In genomic region chr15:76818926-76819325, GRCh38 we compare ENCODE assay signal across 7 cellular contexts.
DNase-seq lines count a peak whose midpoint lies in the region; ATAC-seq and TF ChIP-seq lines count a peak whose summit lies in the region.
"Not testable (repeated sequence)": the region's sequence is repeated elsewhere in the genome, so short reads cannot be mapped to it uniquely, and the experiment has no call there.

No MANE protein-coding gene starts in this region.

- TF ChIP-seq CTCF in CD4-positive, alpha-beta T cell (IDR thresholded peaks at IDR 0.05): not testable (repeated sequence)

- peak overlapping the region; percentile 45 for H3K27ac Mint-ChIP-seq in CD4-positive, alpha-beta T cell
- peak overlapping the region in 6 of 8 donors; percentile 10 to 87 (median 74) for H3K27ac Mint-ChIP-seq in CD8-positive, alpha-beta memory T cell
- not testable (repeated sequence) for H3K27ac Mint-ChIP-seq in T-helper 1 cell treated with Interleukin-12 subunit alpha and Interleukin-12 subunit beta and Interleukin-4 antibody, amounts not matched to agents 30 μg/mL and 1 μg/mL, for 36 hours; activated CD4-positive, alpha-beta T cell treated with anti-CD3 and anti-CD28 coated beads, Interleukin-2, amount 10 ng/mL, durations not matched to agents 24 days and 14 days; activated T-helper 17 cell treated with anti-CD3 and anti-CD28 coated beads, Interleukin-2, amount 50 U/mL, for 72 hours; activated naive CD4-positive, alpha-beta T cell treated with anti-CD3 and anti-CD28 coated beads, Interleukin-2, amount 50 U/mL, for 24 hours
- H3K27ac Mint-ChIP-seq in central memory CD8-positive, alpha-beta T cell (ENCODE audit: low read depth): peak overlapping the region; percentile 57

- H3K4me1 Mint-ChIP-seq in CD4-positive, alpha-beta T cell (ENCODE audit: low read depth): peaks cover 45% of the 10 kb centered on the region
- H3K4me1 Mint-ChIP-seq in CD8-positive, alpha-beta memory T cell: peaks cover 39 to 48% (median 43%) of the 10 kb centered on the region in 3 donors
- H3K4me1 Mint-ChIP-seq in T-helper 1 cell treated with Interleukin-12 subunit alpha and Interleukin-12 subunit beta and Interleukin-4 antibody, amounts not matched to agents 30 μg/mL and 1 μg/mL, for 36 hours (ENCODE audit: low read depth): peaks cover 10% of the 10 kb centered on the region
- peaks cover 11% of the 10 kb centered on the region for H3K4me1 Mint-ChIP-seq in activated CD4-positive, alpha-beta T cell treated with anti-CD3 and anti-CD28 coated beads, Interleukin-2, amount 10 ng/mL, durations not matched to agents 24 days and 14 days
- peaks cover 18% of the 10 kb centered on the region for H3K4me1 Mint-ChIP-seq in activated T-helper 17 cell treated with anti-CD3 and anti-CD28 coated beads, Interleukin-2, amount 50 U/mL, for 72 hours
- peaks cover 44% of the 10 kb centered on the region for H3K4me1 Mint-ChIP-seq in activated naive CD4-positive, alpha-beta T cell treated with anti-CD3 and anti-CD28 coated beads, Interleukin-2, amount 50 U/mL, for 24 hours
- H3K4me1 Mint-ChIP-seq in central memory CD8-positive, alpha-beta T cell: peaks cover 32% of the 10 kb centered on the region

- H3K27ac ChIP-seq in CD4-positive, alpha-beta T cell (ENCODE audit: low read depth, low read length); CD8-positive, alpha-beta memory T cell (ENCODE audit: low read depth, low read length): not testable (repeated sequence)

- peak in 4 of 10 experiments; percentile 1 to 12 (median 2) for DNase-seq in CD4-positive, alpha-beta T cell
- peak in 2 of 5 donors; percentile 4 to 6 for DNase-seq in CD8-positive, alpha-beta memory T cell
- DNase-seq in activated CD4-positive, alpha-beta T cell treated with anti-CD3 and anti-CD28 coated beads, Interleukin-2, amount 10 ng/mL, durations not matched to agents 24 days and 14 days; central memory CD8-positive, alpha-beta T cell (ENCODE audit: low spot score in 2 of 2): not testable (repeated sequence)

- not testable (repeated sequence) for H3K9me3 Mint-ChIP-seq in CD4-positive, alpha-beta T cell; CD8-positive, alpha-beta memory T cell; T-helper 1 cell treated with Interleukin-12 subunit alpha and Interleukin-12 subunit beta and Interleukin-4 antibody, amounts not matched to agents 30 μg/mL and 1 μg/mL, for 36 hours; activated CD4-positive, alpha-beta T cell treated with anti-CD3 and anti-CD28 coated beads, Interleukin-2, amount 10 ng/mL, durations not matched to agents 24 days and 14 days; activated T-helper 17 cell treated with anti-CD3 and anti-CD28 coated beads, Interleukin-2, amount 50 U/mL, for 72 hours; activated naive CD4-positive, alpha-beta T cell treated with anti-CD3 and anti-CD28 coated beads, Interleukin-2, amount 50 U/mL, for 24 hours; central memory CD8-positive, alpha-beta T cell

- intact Hi-C loops in CD4-positive, alpha-beta T cell (cut with DNase I, micrococcal nuclease); activated CD4-positive, alpha-beta T cell treated with anti-CD3 and anti-CD28 coated beads, Interleukin-2, amount 10 ng/mL, durations not matched to agents 24 days and 14 days (cut with micrococcal nuclease): not testable (repeated sequence)

- H3K4me3 Mint-ChIP-seq in CD4-positive, alpha-beta T cell: not testable (repeated sequence)
- H3K4me3 Mint-ChIP-seq in CD8-positive, alpha-beta memory T cell: peak overlapping the region in 6 of 7 donors; percentile 32 to 81 (median 69)
- peak overlapping the region; percentile 59 for H3K4me3 Mint-ChIP-seq in T-helper 1 cell treated with Interleukin-12 subunit alpha and Interleukin-12 subunit beta and Interleukin-4 antibody, amounts not matched to agents 30 μg/mL and 1 μg/mL, for 36 hours
- peak overlapping the region; percentile 68 for H3K4me3 Mint-ChIP-seq in activated CD4-positive, alpha-beta T cell treated with anti-CD3 and anti-CD28 coated beads, Interleukin-2, amount 10 ng/mL, durations not matched to agents 24 days and 14 days
- peak overlapping the region; percentile 60 for H3K4me3 Mint-ChIP-seq in activated T-helper 17 cell treated with anti-CD3 and anti-CD28 coated beads, Interleukin-2, amount 50 U/mL, for 72 hours
- H3K4me3 Mint-ChIP-seq in activated naive CD4-positive, alpha-beta T cell treated with anti-CD3 and anti-CD28 coated beads, Interleukin-2, amount 50 U/mL, for 24 hours: peak overlapping the region; percentile 77
- peak overlapping the region; percentile 50 for H3K4me3 Mint-ChIP-seq in central memory CD8-positive, alpha-beta T cell

- H3K27me3 ChIP-seq in CD4-positive, alpha-beta T cell (ENCODE audit: control insufficient read depth, insufficient read depth, low read length); CD8-positive, alpha-beta memory T cell (ENCODE audit: insufficient read depth, low read length, poor library complexity, severe bottlenecking): not testable (repeated sequence)

- POLR2A ChIA-PET in CD4-positive, alpha-beta T cell (lab: Charles Lee): interaction anchor here (1.1 kb wide), 1 partner anchor 63 kb away, joined by 3 read pairs; no protein-coding TSS in a partner anchor
- POLR2A ChIA-PET in CD8-positive, alpha-beta memory T cell (lab: Charles Lee): not testable (repeated sequence)

- not testable (repeated sequence) for H3K4me1 ChIP-seq in CD8-positive, alpha-beta memory T cell (ENCODE audit: insufficient read depth, low read length)

- H3K4me3 ChIP-seq in CD8-positive, alpha-beta memory T cell (ENCODE audit: low read length): not testable (repeated sequence)

- CTCF ChIA-PET in CD4-positive, alpha-beta T cell (lab: Charles Lee); CD8-positive, alpha-beta memory T cell (lab: Charles Lee): not testable (repeated sequence)

- not testable (repeated sequence) for H3K36me3 ChIP-seq in CD8-positive, alpha-beta memory T cell (ENCODE audit: insufficient read depth, low read length)

- H3K9me3 ChIP-seq in CD4-positive, alpha-beta T cell (ENCODE audit: control insufficient read depth, low read length); CD8-positive, alpha-beta memory T cell (ENCODE audit: low read length): not testable (repeated sequence)

- ATAC-seq in CD4-positive, alpha-beta T cell (ENCODE audit: poor library complexity); activated T-helper 17 cell treated with anti-CD3 and anti-CD28 coated beads, Interleukin-2, amount 50 U/mL, for 72 hours (replicated peaks); central memory CD8-positive, alpha-beta T cell (replicated peaks; ENCODE audit: extremely low read depth, poor library complexity, severe bottlenecking): not testable (repeated sequence)

- peaks cover 52% of the 10 kb centered on the region for H3K36me3 Mint-ChIP-seq in CD4-positive, alpha-beta T cell (ENCODE audit: low read depth)
- peaks cover 4 to 18% (median 14%) of the 10 kb centered on the region in 3 donors for H3K36me3 Mint-ChIP-seq in CD8-positive, alpha-beta memory T cell
- H3K36me3 Mint-ChIP-seq in T-helper 1 cell treated with Interleukin-12 subunit alpha and Interleukin-12 subunit beta and Interleukin-4 antibody, amounts not matched to agents 30 μg/mL and 1 μg/mL, for 36 hours (ENCODE audit: low read depth): peaks cover 11% of the 10 kb centered on the region
- H3K36me3 Mint-ChIP-seq in activated CD4-positive, alpha-beta T cell treated with anti-CD3 and anti-CD28 coated beads, Interleukin-2, amount 10 ng/mL, durations not matched to agents 24 days and 14 days (ENCODE audit: low read depth); activated T-helper 17 cell treated with anti-CD3 and anti-CD28 coated beads, Interleukin-2, amount 50 U/mL, for 72 hours (ENCODE audit: low read depth); central memory CD8-positive, alpha-beta T cell (ENCODE audit: insufficient read depth): not testable (repeated sequence)
- H3K36me3 Mint-ChIP-seq in activated naive CD4-positive, alpha-beta T cell treated with anti-CD3 and anti-CD28 coated beads, Interleukin-2, amount 50 U/mL, for 24 hours: peaks cover 12% of the 10 kb centered on the region

- H3K27me3 Mint-ChIP-seq in CD4-positive, alpha-beta T cell; CD8-positive, alpha-beta memory T cell; T-helper 1 cell treated with Interleukin-12 subunit alpha and Interleukin-12 subunit beta and Interleukin-4 antibody, amounts not matched to agents 30 μg/mL and 1 μg/mL, for 36 hours (ENCODE audit: low read depth); activated CD4-positive, alpha-beta T cell treated with anti-CD3 and anti-CD28 coated beads, Interleukin-2, amount 10 ng/mL, durations not matched to agents 24 days and 14 days; activated T-helper 17 cell treated with anti-CD3 and anti-CD28 coated beads, Interleukin-2, amount 50 U/mL, for 72 hours; activated naive CD4-positive, alpha-beta T cell treated with anti-CD3 and anti-CD28 coated beads, Interleukin-2, amount 50 U/mL, for 24 hours; central memory CD8-positive, alpha-beta T cell: not testable (repeated sequence)
